8 cellular contexts compared by ENCODE assay signal in the genomic region with DNA sequence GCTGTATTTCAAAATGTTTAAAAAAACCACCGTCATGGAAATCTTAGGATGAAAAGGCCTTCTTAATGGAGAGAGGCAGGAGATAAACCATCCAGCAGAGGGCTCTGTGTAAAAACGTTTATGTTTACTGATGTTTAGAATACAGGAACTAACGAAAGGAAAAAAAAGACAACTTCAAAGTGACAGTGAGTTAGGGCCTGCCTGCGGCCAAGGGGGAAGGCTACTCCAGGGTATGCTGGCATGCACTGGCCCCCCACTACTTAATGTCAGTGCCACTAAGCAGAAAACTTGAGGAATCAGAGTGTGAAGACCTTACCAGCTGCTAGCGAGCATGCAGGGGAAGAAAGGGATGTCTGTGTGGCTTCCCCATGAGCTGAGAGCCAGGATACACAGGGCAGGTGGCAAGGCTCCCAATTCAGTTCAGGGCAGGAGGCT. TPM values are rescaled to one million over a fixed set of nuclear protein-coding genes. Genes with fewer than 3 reads are reported as not detected.
A peak's percentile ranks its signal among the peaks of the same experiment; 100 is the strongest.
DNase-seq lines count a peak whose midpoint lies in the region; TF ChIP-seq lines count a peak whose summit lies in the region.

No MANE protein-coding gene starts in this region.

- H3K4me1 Mint-ChIP-seq in activated CD4-positive, alpha-beta T cell treated with anti-CD3 and anti-CD28 coated beads, Interleukin-2, amount 10 ng/mL, durations not matched to agents 24 days and 14 days: peaks cover 12% of the 10 kb centered on the region

- H3K4me3 Mint-ChIP-seq in activated CD4-positive, alpha-beta T cell treated with anti-CD3 and anti-CD28 coated beads, Interleukin-2, amount 10 ng/mL, durations not matched to agents 24 days and 14 days: peak overlapping the region; percentile 58

- TF ChIP-seq POLR2A in stomach (IDR thresholded peaks at IDR 0.05): no peak

- no peaks in the 10 kb centered on the region for H3K9me3 Mint-ChIP-seq in activated CD4-positive, alpha-beta T cell treated with anti-CD3 and anti-CD28 coated beads, Interleukin-2, amount 10 ng/mL, durations not matched to agents 24 days and 14 days

- peak overlapping the region; percentile 89 for H3K27ac Mint-ChIP-seq in activated CD4-positive, alpha-beta T cell treated with anti-CD3 and anti-CD28 coated beads, Interleukin-2, amount 10 ng/mL, durations not matched to agents 24 days and 14 days

- H3K27ac ChIP-seq in smooth muscle cell (ENCODE audit: low read depth) (no peak overlapping the region), stomach (no peak overlapping the region)

- H3F3A ChIP-seq in smooth muscle cell (ENCODE audit: low read depth): no peaks in the 10 kb centered on the region

- H3K27me3 ChIP-seq in smooth muscle cell (ENCODE audit: low read depth) (no peaks in the 10 kb centered on the region), stomach (no peaks in the 10 kb centered on the region)

- no peak overlapping the region for H3K4me2 ChIP-seq in smooth muscle cell

- no peaks in the 10 kb centered on the region for H4K20me1 ChIP-seq in smooth muscle cell (ENCODE audit: low read depth)

- H3K4me1 ChIP-seq in smooth muscle cell (ENCODE audit: low read depth): peaks cover 2% of the 10 kb centered on the region
- peaks cover 0 to 5% (median 0%) of the 10 kb centered on the region in 4 donors for H3K4me1 ChIP-seq in stomach

- peak overlapping the region; percentile 88 for H2AFZ ChIP-seq in smooth muscle cell (ENCODE audit: low read depth)

- peak; percentile 2 to 59 (median 16) for DNase-seq in stimulated activated naive CD4-positive, alpha-beta T cell (lab: John Stamatoyannopoulos, UW)
- no peak for DNase-seq in stimulated activated naive CD4-positive, alpha-beta T cell treated with Interleukin-2 at 50 U/mL for 16 hours (lab: John Stamatoyannopoulos, UW)
- DNase-seq in KG1 (lab: John Stamatoyannopoulos, UW): peak; percentile 18
- peak; percentile 78 for DNase-seq in activated CD4-positive, alpha-beta T cell treated with anti-CD3 and anti-CD28 coated beads, Interleukin-2, amount 10 ng/mL, durations not matched to agents 24 days and 14 days
- peak in 1 of 2 donors; percentile 65 for DNase-seq in foreskin fibroblast
- DNase-seq in smooth muscle cell (lab: John Stamatoyannopoulos, UW; ENCODE audit: unreplicated experiment): no peak
- DNase-seq in stomach: no peak
- DNase-seq in NCI-H187 (lab: John Stamatoyannopoulos, UW): no peak

- H3K9ac ChIP-seq in smooth muscle cell (ENCODE audit: low read depth): no peak overlapping the region

- H3K4me3 ChIP-seq in foreskin fibroblast (ENCODE audit: low read depth in 1 of 2, low read length in 2 of 2) (no peak overlapping the region), smooth muscle cell (no peak overlapping the region), stomach (no peak overlapping the region)

- peaks cover 4% of the 10 kb centered on the region for H3K36me3 Mint-ChIP-seq in activated CD4-positive, alpha-beta T cell treated with anti-CD3 and anti-CD28 coated beads, Interleukin-2, amount 10 ng/mL, durations not matched to agents 24 days and 14 days (ENCODE audit: low read depth)

- H3K9me3 ChIP-seq in smooth muscle cell (replicated peaks; ENCODE audit: low read depth) (no peaks in the 10 kb centered on the region), stomach (no peaks in the 10 kb centered on the region)

- peak; percentile 69 for TF ChIP-seq CTCF in foreskin fibroblast (IDR thresholded peaks at IDR 0.05; ENCODE audit: low read depth, low read length)
- TF ChIP-seq CTCF in smooth muscle cell (IDR thresholded peaks at IDR 0.05; ENCODE audit: borderline replicate concordance, insufficient read depth, poor library complexity, severe bottlenecking): peak; percentile 60
- peak in 2 of 7 experiments; percentile 8 to 49 for TF ChIP-seq CTCF in stomach (IDR thresholded peaks at IDR 0.05)

- WGBS in smooth muscle cell (ENCODE audit: low lambda C conversion rate): 25% methylated on average over 5 of the region's 5 CpGs
- 33 to 45% (median 40%) methylated on average over 5 of the region's 5 CpGs for WGBS in stomach, 5 donors

- intact Hi-C loops in activated CD4-positive, alpha-beta T cell treated with anti-CD3 and anti-CD28 coated beads, Interleukin-2, amount 10 ng/mL, durations not matched to agents 24 days and 14 days (cut with micrococcal nuclease): loop anchor here (1.0 kb wide), 1 partner anchor 351 kb away; no protein-coding TSS in a partner anchor
- intact Hi-C loops in stomach (cut with DNase I; ENCODE audit: low total_unique reads): no loop called here

- no peaks in the 10 kb centered on the region for H3K79me2 ChIP-seq in smooth muscle cell (ENCODE audit: low read depth)

- H3K36me3 ChIP-seq in smooth muscle cell (ENCODE audit: low read depth) (no peaks in the 10 kb centered on the region), stomach (peaks cover 0 to 32% (median 17%) of the 10 kb centered on the region in 4 donors)

- no peak for TF ChIP-seq EP300 in stomach (IDR thresholded peaks at IDR 0.05)

- no peaks in the 10 kb centered on the region for H3K27me3 Mint-ChIP-seq in activated CD4-positive, alpha-beta T cell treated with anti-CD3 and anti-CD28 coated beads, Interleukin-2, amount 10 ng/mL, durations not matched to agents 24 days and 14 days

RNA-seq across cellular contexts. Expression of a gene that starts 47.7 kb away (rescaled TPM):
- 3.2 and 4.1 TPM in 2 replicates for total RNA-seq in activated CD4-positive, alpha-beta T cell treated with anti-CD3 and anti-CD28 coated beads, Interleukin-2, amount 10 ng/mL, durations not matched to agents 24 days and 14 days
- 6.5 and 9.5 TPM in 2 replicates for total RNA-seq in smooth muscle cell
- polyA plus RNA-seq in smooth muscle cell: 2.0 and 3.6 TPM in 2 replicates
- total RNA-seq in stomach: 10 to 100 TPM in 2 of 5 donors, 1 to 10 TPM in 3; 1.3 to 59.5 (median 6.1) TPM
- polyA plus RNA-seq in stomach: 1 to 10 TPM; 4.1 to 4.6 (median 4.5) TPM

Comparison
In these comparisons a context has a peak if more than half of its experiments do, and no peak if none do; other contexts are left out.
1. DNase-seq: peak in stimulated activated naive CD4-positive, alpha-beta T cell (6 of 6), KG1 (single experiment) and activated CD4-positive, alpha-beta T cell treated with anti-CD3 and anti-CD28 coated beads, Interleukin-2, amount 10 ng/mL, durations not matched to agents 24 days and 14 days (single experiment); none in stimulated activated naive CD4-positive, alpha-beta T cell treated with Interleukin-2 at 50 U/mL for 16 hours (single experiment), smooth muscle cell (single experiment), stomach (single experiment) and NCI-H187 (0 of 2).